In genomic region chr10:119120413-119120867, GRCh38 we compare ENCODE assay signal across 1 cellular context.
TF ChIP-seq lines count a peak whose summit lies in the region.

No MANE protein-coding gene starts in this region.

TF ChIP-seq in HepG2, 621 proteins besides CTCF, POLR2A, EP300 and RAD21 (continued from another document and continues in another):
- TF ChIP-seq ARID5B (CRISPR knock-in tag; IDR thresholded peaks at IDR 0.05) (peak; percentile 96), HNF4A (CRISPR knock-in tag; IDR thresholded peaks at IDR 0.05) (peak; percentile 98), PHF5A (CRISPR knock-in tag; IDR thresholded peaks at IDR 0.05; ENCODE audit: low read depth, unreplicated experiment) (peak; percentile 82), ZEB1 (IDR thresholded peaks at IDR 0.05; ENCODE audit: insufficient replicate concordance, low read depth) (peak; percentile 67), ZHX1 (CRISPR knock-in tag; IDR thresholded peaks at IDR 0.05; ENCODE audit: low read depth) (peak; percentile 75), SP140L (CRISPR knock-in tag; IDR thresholded peaks at IDR 0.05; ENCODE audit: borderline replicate concordance) (no peak), THAP11 (CRISPR knock-in tag; IDR thresholded peaks at IDR 0.05) (peak; percentile 62), E2F1 (CRISPR knock-in tag; IDR thresholded peaks at IDR 0.05) (no peak), FOXP4 (CRISPR knock-in tag; IDR thresholded peaks at IDR 0.05) (peak; percentile 94), DMAP1 (CRISPR knock-in tag; IDR thresholded peaks at IDR 0.05) (peak; percentile 83), NONO (IDR thresholded peaks at IDR 0.05) (no peak), NONO (CRISPR knock-in tag; conservative IDR thresholded peaks at IDR 0.05) (peak; percentile 75), NR2F2 (IDR thresholded peaks at IDR 0.05; ENCODE audit: borderline replicate concordance, low read depth) (peak; percentile 42; the same call in 1 of the 2 replicates), ZNF574 (CRISPR knock-in tag; IDR thresholded peaks at IDR 0.05) (no peak; the same call in 1 of the 2 replicates), TAF1 (CRISPR knock-in tag; IDR thresholded peaks at IDR 0.05) (no peak), ZNF225 (CRISPR knock-in tag; IDR thresholded peaks at IDR 0.05) (no peak), MAFK (conservative IDR thresholded peaks at IDR 0.05 in 1 of 2, IDR thresholded peaks at IDR 0.05 in 1 of 2; ENCODE audit: low read length in 2 of 2) (peak; percentile 81 to 94), ZNF513 (CRISPR knock-in tag; conservative IDR thresholded peaks at IDR 0.05) (no peak), RARA (CRISPR knock-in tag; IDR thresholded peaks at IDR 0.05) (peak; percentile 97), HOMEZ (CRISPR knock-in tag; IDR thresholded peaks at IDR 0.05; ENCODE audit: low read depth) (0 out of 2 replicates have a peak, but pooled peaks have one; percentile 54), FOSL2 (CRISPR knock-in tag; IDR thresholded peaks at IDR 0.05) (peak; percentile 97), KLF16 (CRISPR knock-in tag; IDR thresholded peaks at IDR 0.05) (peak in 1 of 2 experiments; percentile 73; a peak in 2 of 4 replicates), HIC2 (CRISPR knock-in tag; IDR thresholded peaks at IDR 0.05; ENCODE audit: low read depth) (no peak), ZBTB34 (CRISPR knock-in tag; IDR thresholded peaks at IDR 0.05) (peak; percentile 91), HNRNPLL (IDR thresholded peaks at IDR 0.05; ENCODE audit: low read depth, low read length, poor library complexity, severe bottlenecking) (no peak), BATF2 (CRISPR knock-in tag; IDR thresholded peaks at IDR 0.05) (no peak; the same call in 1 of the 2 replicates), DRAP1 (CRISPR knock-in tag; IDR thresholded peaks at IDR 0.05) (peak; percentile 55; the same call in 1 of the 2 replicates), ZNF264 (CRISPR knock-in tag; IDR thresholded peaks at IDR 0.05) (peak; percentile 79; the same call in 1 of the 2 replicates), MIER3 (CRISPR knock-in tag; IDR thresholded peaks at IDR 0.05; ENCODE audit: borderline replicate concordance) (peak; percentile 94), KMT2A (CRISPR knock-in tag; IDR thresholded peaks at IDR 0.05) (0 out of 2 replicates have a peak, but pooled peaks have one; percentile 27), ZFP37 (CRISPR knock-in tag; IDR thresholded peaks at IDR 0.05; ENCODE audit: borderline replicate concordance) (peak; percentile 48; the same call in 1 of the 2 replicates), DBP (CRISPR knock-in tag; IDR thresholded peaks at IDR 0.05; ENCODE audit: not compliant biosample characterization) (no peak)
